In genomic region chr12:105855691-105856405, GRCh38 we compare ENCODE assay signal across 24 cellular contexts.
"Had no signal": no experiment of that assay in that cellular context is flagged by ENCODE, and none has a peak within 500 bp of the region (broad histone marks: within the 10 kb centered on the region; RNA-seq: fewer than 3 reads in every experiment).

No MANE protein-coding gene starts in this region.

- H3K9me3 ChIP-seq: body of pancreas, tibial nerve had no signal

- H3K4me2 ChIP-seq: neural progenitor cell had no signal

- H3K36me3 ChIP-seq: cardiac muscle cell, neural progenitor cell, tibial nerve had no signal

- DNase-seq: activated B cell treated with CpG ODN at 0.5 μM for 24 hours; activated CD4-positive, alpha-beta memory T cell treated with anti-CD3 and anti-CD28 coated beads for 36 hours; activated CD4-positive, alpha-beta T cell treated with anti-CD3 and anti-CD28 coated beads for 4 hours; activated CD8-positive, alpha-beta memory T cell treated with anti-CD3 and anti-CD28 coated beads, Interleukin-2, amount 10 ng/mL, durations not matched to agents 7 days and 5 days; activated effector memory CD4-positive, alpha-beta T cell treated with anti-CD3 and anti-CD28 coated beads, Interleukin-2, amount 50 U/mL, for 16 hours; activated naive CD4-positive, alpha-beta T cell treated with anti-CD3 and anti-CD28 coated beads, Interleukin-2, amount 10 ng/mL, durations not matched to agents 7 days and 5 days; activated T-cell treated with anti-CD3 and anti-CD28 coated beads for 4 hours; body of pancreas; effector memory CD8-positive, alpha-beta T cell; left colon; naive thymus-derived CD4-positive, alpha-beta T cell; posterior cingulate gyrus; retina; stimulated activated CD4-positive, alpha-beta T cell treated with anti-CD3 and anti-CD28 coated beads, Interleukin-1b, Interleukin-23, amount 100 ng/mL, for 48 hours; T1000 had no signal

- H3K27ac ChIP-seq: body of pancreas, cardiac muscle cell, neural progenitor cell had no signal

- H2AFZ ChIP-seq: neural progenitor cell had no signal

- ATAC-seq: activated CD8-positive, alpha-beta memory T cell treated with anti-CD3 and anti-CD28 coated beads, Interleukin-2, amount 10 ng/mL, durations not matched to agents 7 days and 5 days; body of pancreas; effector memory CD8-positive, alpha-beta T cell; esophagus mucosa; left colon; naive thymus-derived CD4-positive, alpha-beta T cell had no signal

- H3K27me3 ChIP-seq: body of pancreas, cardiac muscle cell, neural progenitor cell, tibial nerve had no signal

- H3K4me1 ChIP-seq: body of pancreas, neural progenitor cell had no signal

- H3K4me3 ChIP-seq: body of pancreas, cardiac muscle cell, lung, neural progenitor cell, skin epidermis, tibial nerve had no signal

- H3K9ac ChIP-seq: neural progenitor cell had no signal

- FAIRE-seq: colon, endothelial cell of umbilical vein, keratinocyte had no signal
